22 cellular contexts compared by ENCODE assay signal in genomic region chr20:19773471-19773870, GRCh38. TPM values are rescaled to one million over a fixed set of nuclear protein-coding genes. Genes with fewer than 3 reads are reported as not detected.
"Had no signal": no experiment of that assay in that cellular context is flagged by ENCODE, and none has a peak within 500 bp of the region (broad histone marks: within the 10 kb centered on the region; RNA-seq: fewer than 3 reads in every experiment).

No MANE protein-coding gene starts in this region.

- ATAC-seq: gastroesophageal sphincter; left cardiac atrium; left ventricle myocardium superior; mucosa of descending colon; naive thymus-derived CD8-positive, alpha-beta T cell; stimulated activated naive B cell treated with anti-CD40 and anti-IgM and Interleukin-4, amounts not matched to agents 10 μg/mL and 1 μg/mL and 100 μg/mL, for 72 hours; stimulated activated naive CD8-positive, alpha-beta T cell treated with anti-CD3 and anti-CD28 coated beads, Interleukin-15, amount 100 ng/mL, for 72 hours had no signal

- H3K4me3 ChIP-seq: colonic mucosa, esophagus squamous epithelium, gastroesophageal sphincter, lung, mucosa of descending colon, sigmoid colon, skin epidermis, testis, tibial nerve had no signal

- H3K27ac ChIP-seq: colonic mucosa, esophagus squamous epithelium, gastroesophageal sphincter, neutrophil, sigmoid colon, testis, tibial nerve had no signal

- H3K9me3 ChIP-seq: colonic mucosa, esophagus squamous epithelium, gastroesophageal sphincter, mucosa of descending colon, neutrophil, sigmoid colon, testis, tibial nerve had no signal

- H3K36me3 ChIP-seq: colonic mucosa, esophagus squamous epithelium, neutrophil, sigmoid colon had no signal

- DNase-seq: colonic mucosa; dermis blood vessel endothelial cell; esophagus squamous epithelium; foreskin fibroblast; immature natural killer cell; kidney; left cardiac atrium; left ventricle myocardium superior; mesendoderm; mucosa of descending colon; naive thymus-derived CD8-positive, alpha-beta T cell; sigmoid colon; stimulated activated CD4-positive, alpha-beta T cell treated with anti-CD3 and anti-CD28 coated beads, Interleukin-2, amount 100 ng/mL, for 24 hours; stimulated activated CD4-positive, alpha-beta T cell treated with anti-CD3 and anti-CD28 coated beads, Interleukin-4, amount 100 ng/mL, for 4 hours; stimulated activated naive B cell treated with anti-CD40 and anti-IgM and Interleukin-4, amounts not matched to agents 10 μg/mL and 1 μg/mL and 100 μg/mL, for 72 hours; stimulated activated naive CD8-positive, alpha-beta T cell treated with anti-CD3 and anti-CD28 coated beads, Interleukin-15, amount 100 ng/mL, for 72 hours; testis had no signal

- FAIRE-seq: kidney had no signal

- H3K27me3 ChIP-seq: colonic mucosa, esophagus squamous epithelium, gastroesophageal sphincter, neutrophil, sigmoid colon, testis, tibial nerve had no signal

- H3K4me1 ChIP-seq: testis had no signal

RNA-seq across cellular contexts. Expression of gene RIN2, which starts 15.4 kb away (rescaled TPM):
- polyA plus RNA-seq: immature natural killer cell; naive thymus-derived CD8-positive, alpha-beta T cell had no signal
